In the genomic region with DNA sequence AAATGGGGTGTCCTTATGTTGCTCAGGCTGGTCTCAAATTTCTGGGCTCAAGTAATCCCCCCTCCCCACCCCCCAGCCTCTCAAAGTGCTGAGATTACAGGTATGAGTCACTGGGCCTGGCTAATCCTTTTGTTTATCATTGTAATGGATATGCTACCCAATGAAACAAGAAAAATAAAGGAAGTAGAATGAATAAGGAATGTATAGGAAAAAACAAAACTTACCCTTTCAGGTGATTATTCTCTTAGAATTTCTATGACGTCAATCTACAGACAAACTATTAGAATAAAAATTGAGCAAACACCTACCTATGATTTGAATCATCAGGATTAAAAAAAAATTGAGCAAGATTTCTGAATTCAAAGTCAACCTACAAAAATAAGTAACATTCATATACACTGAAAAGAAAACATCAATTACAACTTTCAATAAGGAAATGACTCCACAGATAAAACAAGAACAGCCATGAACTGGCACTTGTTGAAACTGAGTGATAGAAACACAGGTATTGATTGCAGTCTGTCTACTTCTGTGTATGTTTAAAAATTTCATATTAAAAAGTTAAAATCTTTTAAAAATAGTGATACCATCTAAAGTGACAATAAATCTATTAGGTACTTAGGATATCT, we compare ENCODE assay signal across 19 cellular contexts. TPM values are rescaled to one million over a fixed set of nuclear protein-coding genes. Genes with fewer than 3 reads are reported as not detected.
DNase-seq lines count a peak whose midpoint lies in the region; ATAC-seq and TF ChIP-seq lines count a peak whose summit lies in the region.
"Had no signal": no experiment of that assay in that cellular context is flagged by ENCODE, and none has a peak within 500 bp of the region (broad histone marks: within the 10 kb centered on the region; RNA-seq: fewer than 3 reads in every experiment).

No MANE protein-coding gene starts in this region.

- DNase-seq in DMS53 (lab: John Stamatoyannopoulos, UW), result peak; percentile 73
- DNase-seq in HT1080 (ENCODE audit: low read depth), result peak; percentile 74
- DNase-seq in iris pigment epithelial cell (ENCODE audit: low read depth), result peak; percentile 41
- DNase-seq in HFFc6, result no peak
- no peak for DNase-seq in stimulated activated CD4-positive, alpha-beta T cell treated with anti-CD3 and anti-CD28 coated beads, Interleukin-12 subunit alpha, Interleukin-12 subunit beta, amount 100 ng/mL, for 4 hours
- DNase-seq: ACHN; CD4-positive, alpha-beta T cell; DND-41; MM.1S; NCI-H1105; NCI-H187; NCI-H446; NCI-H748 treated with DMSO at 0.1 percent for 48 hours had no signal

- H3K36me3 Mint-ChIP-seq in activated T-helper 17 cell treated with anti-CD3 and anti-CD28 coated beads, Interleukin-2, amount 50 U/mL, for 72 hours (ENCODE audit: low read depth), result no peaks in the 10 kb centered on the region
- peaks cover 28% of the 10 kb centered on the region for H3K36me3 Mint-ChIP-seq in HFFc6 (ENCODE audit: low read depth)

- no peak overlapping the region for H3K4me3 Mint-ChIP-seq in activated T-helper 17 cell treated with anti-CD3 and anti-CD28 coated beads, Interleukin-2, amount 50 U/mL, for 72 hours
- no peak overlapping the region for H3K4me3 Mint-ChIP-seq in HFFc6
- H3K4me3 Mint-ChIP-seq: B cell; CD4-positive, alpha-beta T cell; GM23338 had no signal

- H3K27ac Mint-ChIP-seq in activated T-helper 17 cell treated with anti-CD3 and anti-CD28 coated beads, Interleukin-2, amount 50 U/mL, for 72 hours, result no peak overlapping the region
- H3K27ac Mint-ChIP-seq in HFFc6, result no peak overlapping the region
- H3K27ac Mint-ChIP-seq: B cell; CD4-positive, alpha-beta T cell; GM23338 had no signal

- ATAC-seq in activated T-helper 17 cell treated with anti-CD3 and anti-CD28 coated beads, Interleukin-2, amount 50 U/mL, for 72 hours (replicated peaks), result peak; percentile 44
- ATAC-seq in HG02840 (IDR thresholded peaks at IDR 0.05; ENCODE audit: low FRiP score, unreplicated experiment) (no peak), HG03457 (IDR thresholded peaks at IDR 0.05; ENCODE audit: unreplicated experiment) (no peak)
- ATAC-seq: GM23338 had no signal

- no peak for TF ChIP-seq CTCF in HFFc6 (IDR thresholded peaks at IDR 0.05)

- H3K4me1 Mint-ChIP-seq in activated T-helper 17 cell treated with anti-CD3 and anti-CD28 coated beads, Interleukin-2, amount 50 U/mL, for 72 hours, result no peaks in the 10 kb centered on the region
- peaks cover 56% of the 10 kb centered on the region for H3K4me1 Mint-ChIP-seq in HFFc6 (ENCODE audit: low read depth)
- H3K4me1 Mint-ChIP-seq: B cell, GM23338 had no signal

- H3K9me3 Mint-ChIP-seq in activated T-helper 17 cell treated with anti-CD3 and anti-CD28 coated beads, Interleukin-2, amount 50 U/mL, for 72 hours, result peaks cover 8% of the 10 kb centered on the region
- peaks cover 15% of the 10 kb centered on the region for H3K9me3 Mint-ChIP-seq in HFFc6

- no peaks in the 10 kb centered on the region for H3K27me3 Mint-ChIP-seq in activated T-helper 17 cell treated with anti-CD3 and anti-CD28 coated beads, Interleukin-2, amount 50 U/mL, for 72 hours
- H3K27me3 Mint-ChIP-seq in HFFc6 (ENCODE audit: insufficient read depth), result no peaks in the 10 kb centered on the region
- H3K27me3 Mint-ChIP-seq: B cell; CD4-positive, alpha-beta T cell had no signal

RNA-seq across cellular contexts. Expression of gene ADAM12, which starts 12.2 kb away (rescaled TPM):
- total RNA-seq in HT1080 (2014; rRNA removed; shearing (Covaris generic)), result 0.50 and 1.7 TPM in 2 replicates
- 0.66 and 0.71 TPM in 2 replicates for polyA plus RNA-seq in HT1080 (2015; cell fraction: cytosol; rRNA removed)
- polyA plus RNA-seq in HT1080 (2015; cell fraction: nucleus; rRNA removed), result 2.0 and 2.5 TPM in 2 replicates
- total RNA-seq in activated T-helper 17 cell treated with anti-CD3 and anti-CD28 coated beads, Interleukin-2, amount 50 U/mL, for 72 hours, result 10 to 100 TPM in 1 of 2 donors, 1 to 10 TPM in 1; 8.4 to 25.5 TPM
- 10 to 100 TPM in 4 of 6 experiments, 1 to 10 TPM in 2; 7.5 to 12.5 (median 11.5) TPM for total RNA-seq in HFFc6 (2021; fragmentation: NEBNext Ultra II Directional; extraction: Animal tissue kit (Norgen Biotek cat#: 25700))
- total RNA-seq: HT-29 had no signal

Comparison
In these comparisons a context has a peak if more than half of its experiments do, and no peak if none do; other contexts are left out.
1. DNase-seq: peak in DMS53 (single experiment), HT1080 (single experiment) and iris pigment epithelial cell (single experiment); none in HFFc6 (single experiment) and stimulated activated CD4-positive, alpha-beta T cell treated with anti-CD3 and anti-CD28 coated beads, Interleukin-12 subunit alpha, Interleukin-12 subunit beta, amount 100 ng/mL, for 4 hours (single experiment).